Comparison of ENCODE assay signal across 14 cellular contexts in the genomic region with DNA sequence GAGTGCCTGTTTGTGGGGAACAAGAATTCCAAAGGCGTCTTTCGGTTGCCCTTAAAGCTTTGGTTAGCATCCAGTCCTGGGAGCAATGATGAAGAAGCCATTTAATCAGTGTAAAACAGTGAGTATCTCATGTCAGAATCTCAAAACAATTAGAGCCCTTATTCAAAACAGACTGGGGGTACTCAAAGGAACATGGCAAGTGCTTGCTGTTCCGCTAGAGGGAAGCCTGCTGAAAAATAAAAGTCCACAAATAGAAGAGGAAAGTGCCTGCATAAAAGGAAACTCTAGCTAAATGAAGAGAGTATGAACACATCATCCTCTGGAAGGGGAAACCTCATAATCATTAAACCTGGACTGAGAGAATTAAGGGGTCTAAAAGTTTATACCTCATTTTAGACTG.
"Had no signal": no experiment of that assay in that cellular context is flagged by ENCODE, and none has a peak within 500 bp of the region (broad histone marks: within the 10 kb centered on the region; RNA-seq: fewer than 3 reads in every experiment).

No MANE protein-coding gene starts in this region.

- H3K4me3 ChIP-seq: cardiac muscle cell, gastrocnemius medialis, heart right ventricle, sigmoid colon, stomach, thoracic aorta, upper lobe of right lung had no signal

- H3K36me3 ChIP-seq: cardiac muscle cell, gastrocnemius medialis, neutrophil, stomach, thoracic aorta, upper lobe of right lung had no signal

- H3K27me3 ChIP-seq: cardiac muscle cell, gastrocnemius medialis, heart right ventricle, neutrophil, sigmoid colon, stomach, upper lobe of right lung had no signal

- DNase-seq: activated CD4-positive, alpha-beta T cell treated with anti-CD3 and anti-CD28 coated beads for 36 hours; activated CD4-positive, alpha-beta T cell treated with anti-CD3 and anti-CD28 coated beads, Interleukin-2, amount 50 U/mL, for 48 hours; gastrocnemius medialis; heart right ventricle; naive thymus-derived CD8-positive, alpha-beta T cell; sigmoid colon; stimulated activated CD4-positive, alpha-beta T cell treated with anti-CD3 and anti-CD28 coated beads, Interleukin-4, amount 100 ng/mL, for 24 hours; stomach; upper lobe of right lung had no signal

- H3K27ac ChIP-seq: cardiac muscle cell, epithelial cell of prostate, gastrocnemius medialis, heart right ventricle, neutrophil, parathyroid adenoma, sigmoid colon, stomach, thoracic aorta, upper lobe of right lung had no signal
